In the genomic region with DNA sequence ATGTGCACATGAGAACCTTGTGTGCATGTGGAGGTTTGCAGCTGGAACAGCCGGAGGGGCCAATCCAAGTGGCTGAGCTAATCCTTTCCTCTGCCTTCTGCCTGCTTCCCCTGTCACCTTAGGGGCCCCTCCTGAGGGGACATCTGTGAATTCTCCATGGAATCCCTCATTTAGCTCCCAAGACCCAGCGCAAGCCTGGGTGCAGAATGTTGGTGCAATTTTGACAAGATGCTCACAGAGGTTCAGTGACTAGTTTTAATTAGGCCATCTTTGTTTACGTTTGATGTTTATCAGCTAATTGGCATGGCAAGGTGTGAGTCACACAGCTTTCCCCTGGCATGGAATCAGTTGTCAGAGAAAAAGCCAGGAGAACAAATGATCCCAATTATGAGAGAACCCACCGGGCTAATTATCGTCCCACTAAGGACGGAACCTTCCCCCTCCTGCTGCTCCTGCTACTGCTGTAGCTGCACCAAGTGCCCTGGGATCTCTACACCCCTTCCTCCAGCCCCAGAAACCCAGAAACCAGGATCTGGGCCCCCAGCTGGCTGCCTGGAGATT, we compare ENCODE assay signal across 21 cellular contexts.
DNase-seq lines count a peak whose midpoint lies in the region; ATAC-seq and TF ChIP-seq lines count a peak whose summit lies in the region.
"Had no signal": no experiment of that assay in that cellular context is flagged by ENCODE, and none has a peak within 500 bp of the region (broad histone marks: within the 10 kb centered on the region; RNA-seq: fewer than 3 reads in every experiment).

No MANE protein-coding gene starts in this region.

- H3K27me3 ChIP-seq in right cardiac atrium (ENCODE audit: control insufficient read depth, insufficient read depth) (peaks cover 2% of the 10 kb centered on the region), sigmoid colon (peaks cover 0 to 31% (median 10%) of the 10 kb centered on the region in 3 donors)
- H3K27me3 ChIP-seq in CD8-positive, alpha-beta T cell (ENCODE audit: insufficient read depth, low read length) = peaks cover 3% of the 10 kb centered on the region

- H3K27me3 Mint-ChIP-seq in neural crest cell (ENCODE audit: low read depth) = peaks cover 2% of the 10 kb centered on the region
- H3K27me3 Mint-ChIP-seq in CD8-positive, alpha-beta T cell (ENCODE audit: low read depth) = peaks cover 31% of the 10 kb centered on the region

- H3K4me3 Mint-ChIP-seq in neural crest cell = no peak overlapping the region
- no peak overlapping the region for H3K4me3 Mint-ChIP-seq in CD8-positive, alpha-beta T cell
- H3K4me3 Mint-ChIP-seq: activated T-cell treated with anti-CD3 and anti-CD28 coated beads, Interleukin-2, amount 50 U/mL, for 24 hours; CD8-positive, alpha-beta memory T cell; stimulated activated naive CD8-positive, alpha-beta T cell treated with anti-CD3 and anti-CD28 coated beads, Interleukin-15, Interleukin-2, amounts not matched to agents 100 ng/mL and 50 ng/mL, for 24 hours had no signal

- H3K4me1 ChIP-seq in right cardiac atrium (ENCODE audit: control insufficient read depth, insufficient read depth, low read length) (no peaks in the 10 kb centered on the region), sigmoid colon (peaks cover 0 to 6% (median 0%) of the 10 kb centered on the region in 4 donors)
- H3K4me1 ChIP-seq in CD8-positive, alpha-beta T cell (ENCODE audit: insufficient read depth, low read length) = no peaks in the 10 kb centered on the region
- H3K4me1 ChIP-seq: tibial nerve had no signal

- TF ChIP-seq CTCF in neural crest cell (conservative IDR thresholded peaks at IDR 0.05) (no peak), sigmoid colon (IDR thresholded peaks at IDR 0.05) (no peak)
- no peak for TF ChIP-seq CTCF in CD8-positive, alpha-beta T cell (IDR thresholded peaks at IDR 0.05)

- no peak for ATAC-seq in right cardiac atrium
- no peak for ATAC-seq in CD8-positive, alpha-beta T cell
- ATAC-seq: HepG2 had no signal

- H3K4me1 Mint-ChIP-seq in neural crest cell = peaks cover 34% of the 10 kb centered on the region
- H3K4me1 Mint-ChIP-seq in CD8-positive, alpha-beta T cell (ENCODE audit: low read depth) = no peaks in the 10 kb centered on the region
- H3K4me1 Mint-ChIP-seq: CD8-positive, alpha-beta memory T cell had no signal

- peak overlapping the region; percentile 46 for H3K27ac Mint-ChIP-seq in neural crest cell (ENCODE audit: unreplicated experiment)
- no peak overlapping the region for H3K27ac Mint-ChIP-seq in CD8-positive, alpha-beta T cell
- H3K27ac Mint-ChIP-seq: activated T-cell treated with anti-CD3 and anti-CD28 coated beads, Interleukin-2, amount 50 U/mL, for 24 hours; stimulated activated naive CD8-positive, alpha-beta T cell treated with anti-CD3 and anti-CD28 coated beads, Interleukin-15, Interleukin-2, amounts not matched to agents 100 ng/mL and 50 ng/mL, for 24 hours had no signal

- TF ChIP-seq POLR2A in sigmoid colon (IDR thresholded peaks at IDR 0.05) = no peak

- no peaks in the 10 kb centered on the region for H3K9me3 Mint-ChIP-seq in neural crest cell
- H3K9me3 Mint-ChIP-seq in CD8-positive, alpha-beta T cell = no peaks in the 10 kb centered on the region
- H3K9me3 Mint-ChIP-seq: activated T-cell treated with anti-CD3 and anti-CD28 coated beads, Interleukin-2, amount 50 U/mL, for 24 hours; stimulated activated naive CD8-positive, alpha-beta T cell treated with anti-CD3 and anti-CD28 coated beads, Interleukin-15, Interleukin-2, amounts not matched to agents 100 ng/mL and 50 ng/mL, for 24 hours had no signal

- CTCF ChIA-PET in CD8-positive, alpha-beta T cell (lab: Charles Lee) = interaction anchor here (1.1 to 1.3 kb wide), 2 partner anchors 11 to 637 kb away, joined by 3 to 4 read pairs; no protein-coding TSS in a partner anchor

- no peaks in the 10 kb centered on the region for H3K36me3 Mint-ChIP-seq in neural crest cell (ENCODE audit: low read depth)
- H3K36me3 Mint-ChIP-seq in CD8-positive, alpha-beta T cell = no peaks in the 10 kb centered on the region
- H3K36me3 Mint-ChIP-seq: CD8-positive, alpha-beta memory T cell had no signal

- H3K9me3 ChIP-seq in right cardiac atrium (ENCODE audit: control insufficient read depth, low read length) = no peaks in the 10 kb centered on the region
- peaks cover 0 to 2% (median 0%) of the 10 kb centered on the region in 4 donors for H3K9me3 ChIP-seq in sigmoid colon
- H3K9me3 ChIP-seq in CD8-positive, alpha-beta T cell (ENCODE audit: low read length) = no peaks in the 10 kb centered on the region
- H3K9me3 ChIP-seq: tibial nerve had no signal

- POLR2A ChIA-PET in CD8-positive, alpha-beta T cell (lab: Charles Lee) = interaction anchor here (0.6 kb wide), 1 partner anchor 315 kb away, joined by 5 read pairs; no protein-coding TSS in a partner anchor

- H3K36me3 ChIP-seq in sigmoid colon = no peaks in the 10 kb centered on the region
- no peaks in the 10 kb centered on the region for H3K36me3 ChIP-seq in CD8-positive, alpha-beta T cell (ENCODE audit: insufficient read depth, low read length)
- H3K36me3 ChIP-seq: tibial nerve had no signal

- H3K27ac ChIP-seq in right cardiac atrium (ENCODE audit: low read length) (no peak overlapping the region), sigmoid colon (no peak overlapping the region)
- H3K27ac ChIP-seq in CD8-positive, alpha-beta T cell (ENCODE audit: low read depth, low read length) = no peak overlapping the region
- H3K27ac ChIP-seq: RWPE1, tibial nerve had no signal

- 48% methylated on average over 6 of the region's 6 CpGs for WGBS in right cardiac atrium
- 48 to 49% methylated on average over 6 of the region's 6 CpGs for WGBS in sigmoid colon, 2 donors

- H3K4me3 ChIP-seq in right cardiac atrium (ENCODE audit: low read length) = no peak overlapping the region
- H3K4me3 ChIP-seq in sigmoid colon = no peak overlapping the region
- no peak overlapping the region for H3K4me3 ChIP-seq in CD8-positive, alpha-beta T cell (ENCODE audit: low read depth, low read length)
- H3K4me3 ChIP-seq: tibial nerve had no signal

- DNase-seq in G401 (ENCODE audit: low spot score) = peak; percentile 33
- peak; percentile 100 for DNase-seq in NCI-H1694 (lab: John Stamatoyannopoulos, UW)
- DNase-seq in SK-MEL-5 (ENCODE audit: low read depth, low spot score) = peak; percentile 6
- DNase-seq in neural crest cell (ENCODE audit: low read depth, low spot score) = no peak
- no peak for DNase-seq in right cardiac atrium
- no peak for DNase-seq in sigmoid colon
- no peak for DNase-seq in CD8-positive, alpha-beta T cell
- DNase-seq: activated CD8-positive, alpha-beta memory T cell treated with anti-CD3 and anti-CD28 coated beads for 24 hours; activated naive CD4-positive, alpha-beta T cell treated with Interleukin-2 at 50 U/mL for 16 hours; activated T-cell treated with anti-CD3 and anti-CD28 coated beads, Interleukin-2, amount 50 U/mL, for 24 hours; CD8-positive, alpha-beta memory T cell; dermis blood vessel endothelial cell; DMS79; kidney glomerular epithelial cell; NCI-H345; nucleus accumbens; stimulated activated CD4-positive, alpha-beta T cell treated with anti-CD3 and anti-CD28 coated beads, Interleukin-12 subunit alpha, Interleukin-12 subunit beta, amount 100 ng/mL, for 4 hours had no signal

- in situ Hi-C loops in G401 (cut with HindIII; ENCODE audit: low sequenced_read_pairs) (no loop called here), SK-MEL-5 (cut with HindIII; ENCODE audit: low pct_unique_long_range_greater_than_20kb, low sequenced_read_pairs) (no loop called here)

- no peak for TF ChIP-seq EP300 in sigmoid colon (IDR thresholded peaks at IDR 0.05)

- intact Hi-C loops in right cardiac atrium (cut with DNase I) (loop anchor here in 2 of 4 donors (5.0 to 10.0 kb wide), 4 partner anchors 390 to 640 kb away; no protein-coding TSS in a partner anchor), sigmoid colon (cut with DNase I) (no loop called here)
- intact Hi-C loops in CD8-positive, alpha-beta T cell (cut with DNase I, micrococcal nuclease) = loop anchor here (5.0 to 10.0 kb wide), 3 partner anchors 477 to 770 kb away; no protein-coding TSS in a partner anchor

Comparison
In these comparisons a context has a peak if more than half of its experiments do, and no peak if none do; other contexts are left out.
1. DNase-seq: peak in G401 (single experiment), NCI-H1694 (single experiment) and SK-MEL-5 (single experiment); none in neural crest cell (single experiment), right cardiac atrium (0 of 3), sigmoid colon (single experiment) and CD8-positive, alpha-beta T cell (0 of 7).